In the genomic region with DNA sequence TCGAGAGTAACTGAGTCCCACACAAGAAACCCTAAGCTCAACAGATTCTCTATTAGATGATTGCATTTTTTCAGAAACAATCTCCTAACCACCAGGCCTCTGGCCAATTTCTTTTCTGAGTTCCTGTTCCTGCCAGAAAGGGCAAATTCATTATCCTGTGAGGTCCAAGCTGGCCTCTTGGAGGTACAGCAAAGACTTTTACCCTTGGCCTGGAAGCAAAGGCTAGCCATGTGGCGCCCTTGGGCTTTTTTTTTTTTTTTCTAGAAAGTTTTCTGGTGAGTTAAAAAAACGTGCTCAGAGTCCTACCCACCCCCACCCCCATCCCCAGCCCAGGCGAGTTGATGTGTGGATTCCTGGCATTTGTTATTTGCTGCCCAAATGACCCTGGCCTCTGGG, we compare ENCODE assay signal across 8 cellular contexts. TPM values are rescaled to one million over a fixed set of nuclear protein-coding genes. Genes with fewer than 3 reads are reported as not detected.
DNase-seq lines count a peak whose midpoint lies in the region; ATAC-seq and TF ChIP-seq lines count a peak whose summit lies in the region.

No MANE protein-coding gene starts in this region.

- TF ChIP-seq CTCF in GM12865 (IDR thresholded peaks at IDR 0.05; ENCODE audit: insufficient read depth, low read depth, low read length, missing control alignments) (no peak), uterus (IDR thresholded peaks at IDR 0.05) (no peak)

- H3K9ac ChIP-seq in mucosa of stomach (ENCODE audit: low read length): peak overlapping the region; percentile 72

- intact Hi-C loops in uterus (cut with DNase I; ENCODE audit: low total_unique reads): no loop called here

- H3K4me3 ChIP-seq in GM12865 (ENCODE audit: low read depth, low read length): peak overlapping the region; percentile 46
- H3K4me3 ChIP-seq in mucosa of stomach (ENCODE audit: low read length): no peak overlapping the region
- peak overlapping the region; percentile 25 to 27 for H3K4me3 ChIP-seq in uterus

- peak overlapping the region; percentile 98 for H3K27ac ChIP-seq in epithelial cell of prostate
- H3K27ac ChIP-seq in uterus: peak overlapping the region; percentile 96 to 100

- H3K9me3 ChIP-seq in mucosa of stomach (ENCODE audit: control insufficient read depth, low read length) (no peaks in the 10 kb centered on the region), uterus (no peaks in the 10 kb centered on the region)

- H3K27me3 ChIP-seq in mucosa of stomach (ENCODE audit: control insufficient read depth, insufficient read depth, low read length) (no peaks in the 10 kb centered on the region), uterus (no peaks in the 10 kb centered on the region)

- DNase-seq in GM12865 (ENCODE audit: low read depth) (peak; percentile 55), SW480 (ENCODE audit: low spot score) (peak; percentile 56), epithelial cell of prostate (ENCODE audit: low read depth, low spot score) (no peak), uterus (peak; percentile 30 to 54)
- no peak for DNase-seq in stimulated activated naive CD4-positive, alpha-beta T cell (lab: John Stamatoyannopoulos, UW)

- no peak for TF ChIP-seq POLR2A in uterus (IDR thresholded peaks at IDR 0.05)

- ATAC-seq in HG02970 (IDR thresholded peaks at IDR 0.05; ENCODE audit: low FRiP score, unreplicated experiment): peak; percentile 20
- no peak for ATAC-seq in HG03469 (IDR thresholded peaks at IDR 0.05; ENCODE audit: unreplicated experiment)

- H3K36me3 ChIP-seq in mucosa of stomach (ENCODE audit: control insufficient read depth, insufficient read depth, low read length) (no peaks in the 10 kb centered on the region), uterus (no peaks in the 10 kb centered on the region)

- peaks cover 21% of the 10 kb centered on the region for H3K4me1 ChIP-seq in mucosa of stomach (ENCODE audit: control insufficient read depth, insufficient read depth, low read length)
- peaks cover 5 to 7% of the 10 kb centered on the region in 2 donors for H3K4me1 ChIP-seq in uterus

RNA-seq across cellular contexts. Expression of a gene that starts 59.0 kb away (rescaled TPM):
- total RNA-seq in uterus: over 10,000 TPM; 11,501 to 26,048 (median 13,655) TPM

Comparison
In these comparisons a context has a peak if more than half of its experiments do, and no peak if none do; other contexts are left out.
1. DNase-seq: peak in GM12865 (single experiment), SW480 (single experiment) and uterus (2 of 2); none in epithelial cell of prostate (single experiment) and stimulated activated naive CD4-positive, alpha-beta T cell (0 of 6).